Comparison of ENCODE assay signal across 9 cellular contexts in genomic region chr15:38085104-38085503, GRCh38.
DNase-seq lines count a peak whose midpoint lies in the region; ATAC-seq and TF ChIP-seq lines count a peak whose summit lies in the region.
"Had no signal": no experiment of that assay in that cellular context is flagged by ENCODE, and none has a peak within 500 bp of the region (broad histone marks: within the 10 kb centered on the region; RNA-seq: fewer than 3 reads in every experiment).

No MANE protein-coding gene starts in this region.

- peaks cover 36% of the 10 kb centered on the region for H3K27me3 Mint-ChIP-seq in stimulated activated naive CD8-positive, alpha-beta T cell treated with anti-CD3 and anti-CD28 coated beads, Interleukin-15, amount 100 ng/mL, for 72 hours
- no peaks in the 10 kb centered on the region for H3K27me3 Mint-ChIP-seq in GM23338 (ENCODE audit: insufficient read depth, low read depth, poor library complexity)

- H3F3A ChIP-seq in SU-DHL-6 (ENCODE audit: insufficient read depth), result no peaks in the 10 kb centered on the region
- H3F3A ChIP-seq in GM23338 (replicated peaks; ENCODE audit: low read depth), result no peaks in the 10 kb centered on the region

- no peak overlapping the region for H2BK120ac ChIP-seq in neuronal stem cell (ENCODE audit: low read depth, low read length)

- no peak overlapping the region for H2AFZ ChIP-seq in SU-DHL-6 (ENCODE audit: low read depth, low read length, severe bottlenecking)
- H2AFZ ChIP-seq in neuronal stem cell (ENCODE audit: low read length), result no peak overlapping the region
- H2AFZ ChIP-seq in GM23338, result no peak overlapping the region

- no peaks in the 10 kb centered on the region for H3K36me3 Mint-ChIP-seq in activated naive CD4-positive, alpha-beta T cell treated with anti-CD3 and anti-CD28 coated beads, Interleukin-2, amount 50 U/mL, for 72 hours
- H3K36me3 Mint-ChIP-seq in GM23338 (ENCODE audit: low read depth), result no peaks in the 10 kb centered on the region

- H3K36me3 ChIP-seq in SU-DHL-6 (ENCODE audit: low read length) (no peaks in the 10 kb centered on the region), neuronal stem cell (replicated peaks in 1 of 2; ENCODE audit: control insufficient read depth in 2 of 2, insufficient read depth in 2 of 2, low read length in 2 of 2) (no peaks in the 10 kb centered on the region), GM23338 (ENCODE audit: insufficient read depth) (no peaks in the 10 kb centered on the region)

- TF ChIP-seq CTCF in SU-DHL-6 (IDR thresholded peaks at IDR 0.05; ENCODE audit: insufficient read depth, low read length, poor library complexity, severe bottlenecking), result no peak
- no peak for TF ChIP-seq CTCF in GM23338 (conservative IDR thresholded peaks at IDR 0.05; ENCODE audit: low read depth in 2 of 2)

- no peaks in the 10 kb centered on the region for H3K9me3 ChIP-seq in SU-DHL-6 (ENCODE audit: insufficient read depth, low read length)
- no peaks in the 10 kb centered on the region for H3K9me3 ChIP-seq in neuronal stem cell (replicated peaks in 1 of 2; ENCODE audit: control insufficient read depth in 2 of 2, insufficient read depth in 1 of 2, low read depth in 1 of 2, low read length in 2 of 2)

- no peaks in the 10 kb centered on the region for H3K79me1 ChIP-seq in neuronal stem cell (ENCODE audit: low read depth, low read length)

- ATAC-seq in activated naive CD4-positive, alpha-beta T cell treated with anti-CD3 and anti-CD28 coated beads, Interleukin-2, amount 50 U/mL, for 72 hours, result no peak
- peak; percentile 71 for ATAC-seq in HG03039 (IDR thresholded peaks at IDR 0.05; ENCODE audit: unreplicated experiment)
- no peak for ATAC-seq in stimulated activated naive CD8-positive, alpha-beta T cell treated with anti-CD3 and anti-CD28 coated beads, Interleukin-15, amount 100 ng/mL, for 72 hours
- ATAC-seq in GM23338, result no peak

- H2BK15ac ChIP-seq in neuronal stem cell (ENCODE audit: low read length), result no peak overlapping the region

- no peak overlapping the region for H3K4ac ChIP-seq in neuronal stem cell (ENCODE audit: low read length)

- H3K79me2 ChIP-seq in SU-DHL-6 (ENCODE audit: insufficient read depth, low read length), result no peaks in the 10 kb centered on the region
- H3K79me2 ChIP-seq in GM23338 (replicated peaks; ENCODE audit: insufficient read depth), result no peaks in the 10 kb centered on the region

- no peak overlapping the region for H3K4me3 ChIP-seq in SU-DHL-6 (ENCODE audit: insufficient read depth, low read length, poor library complexity, severe bottlenecking)
- no peak overlapping the region for H3K4me3 ChIP-seq in neuronal stem cell (ENCODE audit: low read length in 2 of 2)
- H3K4me3 ChIP-seq in GM23338, result no peak overlapping the region
- H3K4me3 ChIP-seq: skin epidermis had no signal

- peak overlapping the region; percentile 50 for H3K4me2 ChIP-seq in SU-DHL-6 (ENCODE audit: low read depth, low read length, poor library complexity, severe bottlenecking)
- H3K4me2 ChIP-seq in neuronal stem cell (ENCODE audit: insufficient read depth, low read length, poor library complexity, severe bottlenecking), result no peak overlapping the region
- no peak overlapping the region for H3K4me2 ChIP-seq in GM23338

- no peak overlapping the region for H4K91ac ChIP-seq in neuronal stem cell (ENCODE audit: low read depth, low read length, poor library complexity)

- H3K18ac ChIP-seq in neuronal stem cell (ENCODE audit: low read length), result no peak overlapping the region

- no peak overlapping the region for H3K27ac Mint-ChIP-seq in activated naive CD4-positive, alpha-beta T cell treated with anti-CD3 and anti-CD28 coated beads, Interleukin-2, amount 50 U/mL, for 72 hours
- no peak overlapping the region for H3K27ac Mint-ChIP-seq in stimulated activated naive CD8-positive, alpha-beta T cell treated with anti-CD3 and anti-CD28 coated beads, Interleukin-15, amount 100 ng/mL, for 72 hours
- no peak overlapping the region for H3K27ac Mint-ChIP-seq in GM23338

- peaks cover 0 to 5% of the 10 kb centered on the region in 2 donors for H3K9me3 Mint-ChIP-seq in activated naive CD4-positive, alpha-beta T cell treated with anti-CD3 and anti-CD28 coated beads, Interleukin-2, amount 50 U/mL, for 72 hours
- no peaks in the 10 kb centered on the region for H3K9me3 Mint-ChIP-seq in stimulated activated naive CD8-positive, alpha-beta T cell treated with anti-CD3 and anti-CD28 coated beads, Interleukin-15, amount 100 ng/mL, for 72 hours
- H3K9me3 Mint-ChIP-seq in GM23338, result no peaks in the 10 kb centered on the region

- H3K14ac ChIP-seq in neuronal stem cell (ENCODE audit: low read length), result no peak overlapping the region

- no peak overlapping the region for H2AK5ac ChIP-seq in neuronal stem cell (ENCODE audit: low read depth, low read length)

- H4K20me1 ChIP-seq in SU-DHL-6 (ENCODE audit: low read depth, low read length) (no peaks in the 10 kb centered on the region), GM23338 (replicated peaks; ENCODE audit: insufficient read depth) (no peaks in the 10 kb centered on the region)

- H2BK5ac ChIP-seq in neuronal stem cell (ENCODE audit: low read length), result no peak overlapping the region

- H3K9ac ChIP-seq in SU-DHL-6 (ENCODE audit: low read length) (no peak overlapping the region), neuronal stem cell (ENCODE audit: low read depth, low read length, poor library complexity) (no peak overlapping the region)

- peak; percentile 21 for DNase-seq in activated naive CD4-positive, alpha-beta T cell treated with Interleukin-2 at 50 U/mL for 16 hours
- DNase-seq in activated naive CD4-positive, alpha-beta T cell treated with anti-CD3 and anti-CD28 coated beads, Interleukin-2, amount 50 U/mL, for 72 hours (ENCODE audit: low spot score in 2 of 2), result no peak
- DNase-seq in stimulated activated naive CD8-positive, alpha-beta T cell treated with anti-CD3 and anti-CD28 coated beads, Interleukin-15, amount 100 ng/mL, for 72 hours, result no peak
- DNase-seq in NCI-H1092 (lab: John Stamatoyannopoulos, UW) (no peak), neuronal stem cell (ENCODE audit: low spot score) (no peak), GM23338 (ENCODE audit: low spot score) (no peak)

- H3K9me2 ChIP-seq in SU-DHL-6 (replicated peaks; ENCODE audit: insufficient read depth, low read length) (no peaks in the 10 kb centered on the region), GM23338 (ENCODE audit: insufficient read depth) (no peaks in the 10 kb centered on the region)

- H3K27ac ChIP-seq in SU-DHL-6 (ENCODE audit: low read depth, low read length) (no peak overlapping the region), neuronal stem cell (replicated peaks; ENCODE audit: low read length) (no peak overlapping the region), GM23338 (ENCODE audit: low read depth) (no peak overlapping the region)

- H3K4me1 Mint-ChIP-seq in stimulated activated naive CD8-positive, alpha-beta T cell treated with anti-CD3 and anti-CD28 coated beads, Interleukin-15, amount 100 ng/mL, for 72 hours, result peaks cover 18% of the 10 kb centered on the region
- H3K4me1 Mint-ChIP-seq in GM23338, result peaks cover 3% of the 10 kb centered on the region; the same call in 1 of the 3 replicates

- H3K23ac ChIP-seq in neuronal stem cell (ENCODE audit: low read depth, low read length, poor library complexity), result no peak overlapping the region

- H4K8ac ChIP-seq in neuronal stem cell (ENCODE audit: low read depth, low read length), result no peak overlapping the region

- peak overlapping the region; percentile 22 to 33 for H3K4me3 Mint-ChIP-seq in stimulated activated naive CD8-positive, alpha-beta T cell treated with anti-CD3 and anti-CD28 coated beads, Interleukin-15, amount 100 ng/mL, for 72 hours
- no peak overlapping the region for H3K4me3 Mint-ChIP-seq in GM23338

- H3K27me3 ChIP-seq in SU-DHL-6 (ENCODE audit: low read length) (no peaks in the 10 kb centered on the region), neuronal stem cell (ENCODE audit: control insufficient read depth in 3 of 3, insufficient read depth in 3 of 3, low read depth in 1 of 3, low read length in 3 of 3) (no peaks in the 10 kb centered on the region), GM23338 (ENCODE audit: insufficient read depth) (no peaks in the 10 kb centered on the region)

- no peak overlapping the region for H2BK12ac ChIP-seq in neuronal stem cell (ENCODE audit: low read length)

- no CpG with 5 or more reads among the region's 7 CpGs for WGBS in neuronal stem cell (ENCODE audit: extremely low coverage in 2 of 2, insufficient read length in 2 of 2, insufficient replicate concordance in 1 of 2), 2 donors

- H3K4me1 ChIP-seq in neuronal stem cell (ENCODE audit: control insufficient read depth in 2 of 2, insufficient read depth in 1 of 2, low read depth in 1 of 2, low read length in 2 of 2) (peaks cover 2 to 3% of the 10 kb centered on the region in 2 donors), GM23338 (ENCODE audit: insufficient read depth) (no peaks in the 10 kb centered on the region)
